ENCODE assay signal across 8 cellular contexts in genomic region chr19:18571564-18572344, GRCh38. TPM values are rescaled to one million over a fixed set of nuclear protein-coding genes. Genes with fewer than 3 reads are reported as not detected.
DNase-seq lines count a peak whose midpoint lies in the region; ATAC-seq and TF ChIP-seq lines count a peak whose summit lies in the region.

TSS of gene UBA52 (plus strand) at chr19:18571857. CDS start at chr19:18573301, 1,444 bp downstream.

- TF ChIP-seq CTCF in choroid plexus epithelial cell (conservative IDR thresholded peaks at IDR 0.05; ENCODE audit: low read depth, low read length) = no peak

- no peaks in the 10 kb centered on the region for H3K9me3 Mint-ChIP-seq in activated CD4-positive, alpha-beta T cell treated with anti-CD3 and anti-CD28 coated beads for 36 hours (ENCODE audit: low read depth)

- H3K27me3 Mint-ChIP-seq in activated CD4-positive, alpha-beta T cell treated with anti-CD3 and anti-CD28 coated beads for 36 hours = no peaks in the 10 kb centered on the region

- peaks cover 27% of the 10 kb centered on the region for H3K4me1 Mint-ChIP-seq in activated CD4-positive, alpha-beta T cell treated with anti-CD3 and anti-CD28 coated beads for 36 hours

- peak within 1 kb of the TSS; percentile 96 for H3K4me3 ChIP-seq in choroid plexus epithelial cell (ENCODE audit: low read depth, low read length)

- DNase-seq in Ammon's horn (ENCODE audit: low spot score) = peak; percentile 96
- peak; percentile 99 for DNase-seq in NCI-H524 (lab: John Stamatoyannopoulos, UW)
- peak; percentile 100 for DNase-seq in activated CD4-positive, alpha-beta T cell treated with anti-CD3 and anti-CD28 coated beads for 36 hours
- peak; percentile 98 for DNase-seq in choroid plexus epithelial cell (ENCODE audit: low read depth)
- peak; percentile 97 for DNase-seq in kidney tubule cell (ENCODE audit: low spot score)
- DNase-seq in stimulated activated CD4-positive, alpha-beta T cell treated with anti-CD3 and anti-CD28 coated beads, Interleukin-1b, Interleukin-23, amount 100 ng/mL, for 24 hours (ENCODE audit: low read depth in 4 of 4, low spot score in 1 of 4) = peak; percentile 95 to 99 (median 98)

- peak; percentile 86 for ATAC-seq in HG03439 (IDR thresholded peaks at IDR 0.05; ENCODE audit: unreplicated experiment)
- ATAC-seq in activated CD4-positive, alpha-beta T cell treated with anti-CD3 and anti-CD28 coated beads for 36 hours = peak; percentile 94

- H3K27ac Mint-ChIP-seq in activated CD4-positive, alpha-beta T cell treated with anti-CD3 and anti-CD28 coated beads for 36 hours = peak within 1 kb of the TSS; percentile 95

- TF ChIP-seq POLR2A in GM19193 (IDR thresholded peaks at IDR 0.05; ENCODE audit: extremely low read depth, insufficient read depth, insufficient read length) = peak; percentile 98

- H3K4me3 Mint-ChIP-seq in activated CD4-positive, alpha-beta T cell treated with anti-CD3 and anti-CD28 coated beads for 36 hours = peak within 1 kb of the TSS; percentile 89

- peaks cover 73% of the 10 kb centered on the region for H3K36me3 Mint-ChIP-seq in activated CD4-positive, alpha-beta T cell treated with anti-CD3 and anti-CD28 coated beads for 36 hours (ENCODE audit: low read depth)

- intact Hi-C loops in activated CD4-positive, alpha-beta T cell treated with anti-CD3 and anti-CD28 coated beads for 36 hours (cut with DNase I, micrococcal nuclease) = loop anchor here (1.0 to 5.0 kb wide), 12 partner anchors 14 to 816 kb away; partner anchors contain the start of genes COPE (in 2 of the 2), DDX49 (in 2 of the 2), ELL (in 2 of the 2) and KXD1 (in 2 of the 2)

- CTCF ChIA-PET in activated CD4-positive, alpha-beta T cell treated with anti-CD3 and anti-CD28 coated beads for 36 hours (lab: Charles Lee) = interaction anchor here (0.6 to 2.9 kb wide), 14 partner anchors 11 to 1188 kb away, joined by 3 to 21 read pairs (median 4); partner anchors contain the start of genes ELL, KXD1 and REX1BD

- POLR2A ChIA-PET in activated CD4-positive, alpha-beta T cell treated with anti-CD3 and anti-CD28 coated beads for 36 hours (lab: Charles Lee) = interaction anchor here (0.5 to 2.0 kb wide), 7 partner anchors 14 to 405 kb away, joined by 3 to 23 read pairs (median 4); partner anchors contain the start of genes FKBP8, KXD1 and REX1BD

RNA-seq across cellular contexts. Expression of gene UBA52, which starts in this region (rescaled TPM):
- total RNA-seq in activated CD4-positive, alpha-beta T cell treated with anti-CD3 and anti-CD28 coated beads for 36 hours = 1,000 to 10,000 TPM; 1,703 to 2,296 TPM

Comparison
In these comparisons a context has a peak if more than half of its experiments do, and no peak if none do; other contexts are left out.
1. Peak in every context shown above with its lines: DNase-seq, ATAC-seq and H3K4me3 ChIP-seq.